In the genomic region with DNA sequence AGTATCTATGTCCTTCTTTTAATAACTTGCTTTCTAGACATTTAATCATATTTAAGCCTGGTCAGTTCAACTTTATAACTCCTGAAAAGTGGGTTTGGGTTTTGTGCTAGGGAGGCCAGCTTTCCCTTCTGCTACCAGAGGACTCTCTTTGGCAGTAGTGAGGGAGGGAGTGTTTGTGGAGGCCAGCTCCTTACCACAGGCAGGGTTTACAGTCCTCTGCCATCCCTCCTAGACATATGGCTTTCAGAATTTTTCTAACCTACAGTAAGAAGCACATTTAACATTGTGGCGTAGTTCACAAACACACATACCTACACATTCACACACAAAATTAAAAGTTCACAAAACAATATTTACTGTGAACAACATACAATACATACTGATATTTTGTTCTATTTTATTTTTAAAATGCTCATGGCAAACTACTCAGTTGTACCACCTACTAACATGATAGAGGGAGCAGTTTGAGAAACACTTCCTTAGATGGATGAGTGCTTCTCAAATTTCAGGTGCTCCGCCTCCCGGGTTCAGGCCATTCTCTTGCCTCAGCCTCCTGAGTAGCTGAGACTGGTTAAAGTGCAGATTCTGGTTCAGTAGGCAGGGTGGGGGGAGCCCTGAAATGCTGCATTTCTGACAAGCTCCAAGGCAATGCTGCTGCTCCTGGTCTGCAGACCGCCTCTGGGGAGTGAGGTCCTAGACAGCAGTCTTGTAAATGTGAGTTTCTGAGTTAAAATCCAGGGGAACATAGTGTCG, we compare ENCODE assay signal across 2 cellular contexts.
TF ChIP-seq lines count a peak whose summit lies in the region.

No MANE protein-coding gene starts in this region.

TF ChIP-seq in SK-N-SH treated with all-trans-retinoic acid at 6 μM for 48 hours, 23 proteins besides CTCF, POLR2A, EP300 and RAD21 (continued from another document):
- TF ChIP-seq, protein P1, sequence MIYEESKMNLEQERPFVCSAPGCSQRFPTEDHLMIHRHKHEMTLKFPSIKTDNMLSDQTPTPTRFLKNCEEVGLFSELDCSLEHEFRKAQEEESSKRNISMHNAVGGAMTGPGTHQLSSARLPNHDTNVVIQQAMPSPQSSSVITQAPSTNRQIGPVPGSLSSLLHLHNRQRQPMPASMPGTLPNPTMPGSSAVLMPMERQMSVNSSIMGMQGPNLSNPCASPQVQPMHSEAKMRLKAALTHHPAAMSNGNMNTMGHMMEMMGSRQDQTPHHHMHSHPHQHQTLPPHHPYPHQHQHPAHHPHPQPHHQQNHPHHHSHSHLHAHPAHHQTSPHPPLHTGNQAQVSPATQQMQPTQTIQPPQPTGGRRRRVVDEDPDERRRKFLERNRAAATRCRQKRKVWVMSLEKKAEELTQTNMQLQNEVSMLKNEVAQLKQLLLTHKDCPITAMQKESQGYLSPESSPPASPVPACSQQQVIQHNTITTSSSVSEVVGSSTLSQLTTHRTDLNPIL (CRISPR knock-in tag; IDR thresholded peaks at IDR 0.05; ENCODE audit: low read depth): no peak
- TF ChIP-seq ZNF70 (CRISPR knock-in tag; IDR thresholded peaks at IDR 0.05) (no peak), ZFP30 (CRISPR knock-in tag; IDR thresholded peaks at IDR 0.05) (no peak)

TF ChIP-seq in SK-N-SH, 30 proteins besides CTCF, POLR2A, EP300 and RAD21 (continued from another document):
- TF ChIP-seq, protein P2, sequence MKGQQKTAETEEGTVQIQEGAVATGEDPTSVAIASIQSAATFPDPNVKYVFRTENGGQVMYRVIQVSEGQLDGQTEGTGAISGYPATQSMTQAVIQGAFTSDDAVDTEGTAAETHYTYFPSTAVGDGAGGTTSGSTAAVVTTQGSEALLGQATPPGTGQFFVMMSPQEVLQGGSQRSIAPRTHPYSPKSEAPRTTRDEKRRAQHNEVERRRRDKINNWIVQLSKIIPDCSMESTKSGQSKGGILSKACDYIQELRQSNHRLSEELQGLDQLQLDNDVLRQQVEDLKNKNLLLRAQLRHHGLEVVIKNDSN (IDR thresholded peaks at IDR 0.05; ENCODE audit: borderline replicate concordance, low read depth): no peak
- TF ChIP-seq MXI1 (IDR thresholded peaks at IDR 0.05; ENCODE audit: low read depth, low read length) (no peak), GABPA (IDR thresholded peaks at IDR 0.05; ENCODE audit: low read depth) (no peak), JUND (IDR thresholded peaks at IDR 0.05) (no peak), NRF1 (IDR thresholded peaks at IDR 0.05; ENCODE audit: low read depth, low read length) (no peak)
- TF ChIP-seq, protein P3, sequence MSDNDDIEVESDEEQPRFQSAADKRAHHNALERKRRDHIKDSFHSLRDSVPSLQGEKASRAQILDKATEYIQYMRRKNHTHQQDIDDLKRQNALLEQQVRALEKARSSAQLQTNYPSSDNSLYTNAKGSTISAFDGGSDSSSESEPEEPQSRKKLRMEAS (IDR thresholded peaks at IDR 0.05; ENCODE audit: low read depth): no peak
